Comparison of ENCODE assay signal across 8 cellular contexts in genomic region chr2:131682122-131682944, GRCh38.
DNase-seq lines count a peak whose midpoint lies in the region; ATAC-seq and TF ChIP-seq lines count a peak whose summit lies in the region.

No MANE protein-coding gene starts in this region.

- H3K23ac ChIP-seq in H9 (ENCODE audit: insufficient read length, low read depth, low read length): no peak overlapping the region
- no peak overlapping the region for H3K23ac ChIP-seq in trophoblast cell (ENCODE audit: low read length)

- H2BK15ac ChIP-seq in H9 (ENCODE audit: low read depth, low read length): no peak overlapping the region; the same call in 1 of the 2 replicates

- H3K4me1 ChIP-seq in H9 (ENCODE audit: insufficient read depth, low read length) (no peaks in the 10 kb centered on the region), cardiac muscle cell (ENCODE audit: low read depth) (no peaks in the 10 kb centered on the region), trophoblast cell (ENCODE audit: control insufficient read depth in 1 of 2, insufficient read depth in 2 of 2, low read length in 2 of 2) (peaks cover 5% of the 10 kb centered on the region in 2 experiments), transverse colon (peaks cover 0 to 15% (median 9%) of the 10 kb centered on the region in 4 donors)

- peaks cover 8 to 11% of the 10 kb centered on the region in 2 experiments for H3K4me1 Mint-ChIP-seq in H9
- peaks cover 30% of the 10 kb centered on the region for H3K4me1 Mint-ChIP-seq in activated naive CD8-positive, alpha-beta T cell treated with anti-CD3 and anti-CD28 coated beads, Interleukin-2, amount 10 ng/mL, durations not matched to agents 7 days and 5 days

- H3K4me3 ChIP-seq in MG63 (peak overlapping the region; percentile 63), SK-N-MC (peak overlapping the region; percentile 96), cardiac muscle cell (peak overlapping the region; percentile 56), trophoblast cell (ENCODE audit: low read depth, low read length) (peak overlapping the region; percentile 80), transverse colon (peak overlapping the region; percentile 47 to 70 (median 54))

- no peak overlapping the region for H3K56ac ChIP-seq in H9 (ENCODE audit: insufficient read length, low read depth, low read length)

- H3K27me3 ChIP-seq in H9 (ENCODE audit: insufficient read depth, low read length): no peaks in the 10 kb centered on the region
- H3K27me3 ChIP-seq in MG63: no peaks in the 10 kb centered on the region
- no peaks in the 10 kb centered on the region for H3K27me3 ChIP-seq in cardiac muscle cell
- no peaks in the 10 kb centered on the region for H3K27me3 ChIP-seq in trophoblast cell (ENCODE audit: insufficient read depth, low read length)
- no peaks in the 10 kb centered on the region for H3K27me3 ChIP-seq in transverse colon

- H3K27ac ChIP-seq in H9 (ENCODE audit: insufficient read length, low read depth, low read length): no peak overlapping the region
- H3K27ac ChIP-seq in SK-N-MC: no peak overlapping the region
- H3K27ac ChIP-seq in cardiac muscle cell: no peak overlapping the region
- no peak overlapping the region for H3K27ac ChIP-seq in trophoblast cell (ENCODE audit: low read depth, low read length)
- peak overlapping the region; percentile 80 to 85 (median 84) for H3K27ac ChIP-seq in transverse colon

- H3K4me3 Mint-ChIP-seq in H9: peak overlapping the region; percentile 88 to 94
- peak overlapping the region; percentile 88 for H3K4me3 Mint-ChIP-seq in activated naive CD8-positive, alpha-beta T cell treated with anti-CD3 and anti-CD28 coated beads, Interleukin-2, amount 10 ng/mL, durations not matched to agents 7 days and 5 days

- peak; percentile 69 for DNase-seq in GM04504 (ENCODE audit: low read depth)
- peak; percentile 93 for DNase-seq in H9
- DNase-seq in MG63: peak; percentile 84
- peak; percentile 28 for DNase-seq in SK-N-MC (ENCODE audit: low read depth, low spot score)
- peak; percentile 75 for DNase-seq in activated naive CD8-positive, alpha-beta T cell treated with anti-CD3 and anti-CD28 coated beads, Interleukin-2, amount 10 ng/mL, durations not matched to agents 7 days and 5 days
- DNase-seq in cardiac muscle cell (ENCODE audit: low read depth in 1 of 2, low spot score in 1 of 2): peak; percentile 83 to 86
- peak; percentile 66 to 71 for DNase-seq in trophoblast cell
- peak; percentile 86 for DNase-seq in transverse colon

- H4K12ac ChIP-seq in trophoblast cell (ENCODE audit: low read depth, low read length): peak overlapping the region; percentile 82

- peaks cover 7% of the 10 kb centered on the region for H3K36me3 ChIP-seq in MG63
- peaks cover 10% of the 10 kb centered on the region; the same call in 1 of the 2 replicates for H3K36me3 ChIP-seq in SK-N-MC (ENCODE audit: insufficient read depth, low read length)
- H3K36me3 ChIP-seq in cardiac muscle cell: no peaks in the 10 kb centered on the region
- no peaks in the 10 kb centered on the region for H3K36me3 ChIP-seq in trophoblast cell (ENCODE audit: control insufficient read depth in 1 of 2, insufficient read depth in 2 of 2, low read length in 2 of 2)
- no peaks in the 10 kb centered on the region for H3K36me3 ChIP-seq in transverse colon

- H3K9ac ChIP-seq in H9 (ENCODE audit: extremely low read depth, insufficient read length, low read length) (no peak overlapping the region), SK-N-MC (ENCODE audit: insufficient read length) (peak overlapping the region; percentile 73), trophoblast cell (ENCODE audit: low read length) (peak overlapping the region; percentile 69)

- in situ Hi-C loops in transverse colon (cut with MboI; ENCODE audit: low pct_ligation_motif_present in 1 of 4, low pct_unique_long_range_greater_than_20kb in 1 of 4, low sequenced_read_pairs in 3 of 4): no loop called here

- peaks cover 10% of the 10 kb centered on the region for H3K27me3 Mint-ChIP-seq in H9 (ENCODE audit: low read depth)
- H3K27me3 Mint-ChIP-seq in activated naive CD8-positive, alpha-beta T cell treated with anti-CD3 and anti-CD28 coated beads, Interleukin-2, amount 10 ng/mL, durations not matched to agents 7 days and 5 days: peaks cover 3% of the 10 kb centered on the region

- H2BK20ac ChIP-seq in H9 (ENCODE audit: low read depth, low read length, poor library complexity, severe bottlenecking): no peak overlapping the region

- H2BK120ac ChIP-seq in H9 (ENCODE audit: low read depth, low read length, poor library complexity, severe bottlenecking) (no peak overlapping the region), trophoblast cell (ENCODE audit: insufficient read depth, low read length, poor library complexity) (peak overlapping the region; percentile 86)

- no peak overlapping the region for H3K18ac ChIP-seq in H9 (ENCODE audit: insufficient read length, low read depth, low read length)
- H3K18ac ChIP-seq in trophoblast cell (ENCODE audit: low read length): peak overlapping the region; percentile 69

- peaks cover 9 to 19% (median 11%) of the 10 kb centered on the region in 3 experiments; a peak in 5 of 7 replicates for H3K36me3 Mint-ChIP-seq in H9 (ENCODE audit: insufficient read depth in 1 of 3, low read depth in 3 of 3)
- peaks cover 12% of the 10 kb centered on the region for H3K36me3 Mint-ChIP-seq in activated naive CD8-positive, alpha-beta T cell treated with anti-CD3 and anti-CD28 coated beads, Interleukin-2, amount 10 ng/mL, durations not matched to agents 7 days and 5 days

- H3K79me1 ChIP-seq in H9 (ENCODE audit: insufficient read depth, low read depth, low read length, poor library complexity, severe bottlenecking) (no peaks in the 10 kb centered on the region), trophoblast cell (ENCODE audit: low read length) (peaks cover 6% of the 10 kb centered on the region)

- H2AFZ ChIP-seq in H9 (ENCODE audit: low read length) (no peak overlapping the region), trophoblast cell (ENCODE audit: insufficient read depth, low read length, poor library complexity) (peak overlapping the region; percentile 69)

- peak overlapping the region; percentile 59 for H3K4me2 ChIP-seq in H9 (ENCODE audit: insufficient read depth, insufficient read length, low read length)
- peak overlapping the region; percentile 86 for H3K4me2 ChIP-seq in trophoblast cell (ENCODE audit: low read length)

- no peak for TF ChIP-seq EP300 in transverse colon (IDR thresholded peaks at IDR 0.05; ENCODE audit: low read depth)

- H4K8ac ChIP-seq in H9 (replicated peaks; ENCODE audit: insufficient read length, low read depth, low read length) (no peak overlapping the region), trophoblast cell (ENCODE audit: low read depth, low read length) (peak overlapping the region; percentile 93)

- no peak overlapping the region for H3T11ph ChIP-seq in H9 (ENCODE audit: low read length)

- H3K27ac Mint-ChIP-seq in H9: no peak overlapping the region
- peak overlapping the region; percentile 80 for H3K27ac Mint-ChIP-seq in activated naive CD8-positive, alpha-beta T cell treated with anti-CD3 and anti-CD28 coated beads, Interleukin-2, amount 10 ng/mL, durations not matched to agents 7 days and 5 days

- POLR2A ChIA-PET in activated naive CD8-positive, alpha-beta T cell treated with anti-CD3 and anti-CD28 coated beads, Interleukin-2, amount 10 ng/mL, durations not matched to agents 7 days and 5 days (lab: Charles Lee): interaction anchor here (1.0 to 1.4 kb wide), 4 partner anchors 8 to 190 kb away, joined by 3 to 7 read pairs (median 5); partner anchors contain the start of gene MZT2A

- H4K91ac ChIP-seq in H9 (ENCODE audit: insufficient read length, low read depth, low read length) (no peak overlapping the region), trophoblast cell (ENCODE audit: low read depth, low read length) (peak overlapping the region; percentile 82)

- no peak overlapping the region for H3K4ac ChIP-seq in H9 (ENCODE audit: low read depth, low read length)
- peak overlapping the region; percentile 39 for H3K4ac ChIP-seq in trophoblast cell (ENCODE audit: low read depth, low read length)

- H4K20me1 ChIP-seq in H9 (ENCODE audit: control insufficient read depth, insufficient read depth, insufficient read length): no peaks in the 10 kb centered on the region

- H2BK5ac ChIP-seq in H9 (ENCODE audit: insufficient read length, low read length) (no peak overlapping the region), trophoblast cell (ENCODE audit: low read depth, low read length, poor library complexity) (peak overlapping the region; percentile 70)

- intact Hi-C loops in transverse colon (cut with DNase I; ENCODE audit: low total_unique reads): no loop called here

- H2BK12ac ChIP-seq in H9 (ENCODE audit: insufficient read length, low read depth, low read length) (no peak overlapping the region), trophoblast cell (ENCODE audit: low read length) (peak overlapping the region; percentile 68)

- H3K14ac ChIP-seq in H9 (ENCODE audit: insufficient read depth, low read length) (peak overlapping the region; percentile 67; the same call in 1 of the 2 replicates), trophoblast cell (ENCODE audit: low read length) (peak overlapping the region; percentile 75)

- H2AK5ac ChIP-seq in H9 (ENCODE audit: insufficient read length, low read length) (no peak overlapping the region), trophoblast cell (ENCODE audit: low read length) (no peak overlapping the region)

- H3K9me3 Mint-ChIP-seq in H9: no peaks in the 10 kb centered on the region
- H3K9me3 Mint-ChIP-seq in activated naive CD8-positive, alpha-beta T cell treated with anti-CD3 and anti-CD28 coated beads, Interleukin-2, amount 10 ng/mL, durations not matched to agents 7 days and 5 days: no peaks in the 10 kb centered on the region

- H3K23me2 ChIP-seq in H9 (ENCODE audit: insufficient read length, low read depth, low read length, poor library complexity, severe bottlenecking): no peaks in the 10 kb centered on the region

- no peaks in the 10 kb centered on the region for H3K79me2 ChIP-seq in H9 (ENCODE audit: insufficient read depth, low read length)
- peaks cover 3% of the 10 kb centered on the region for H3K79me2 ChIP-seq in trophoblast cell (ENCODE audit: control insufficient read depth, insufficient read depth, low read length, poor library complexity)

- no peak overlapping the region for H4K5ac ChIP-seq in H9 (ENCODE audit: insufficient read length, low read depth, low read length)

- peak; percentile 100 for ATAC-seq in activated naive CD8-positive, alpha-beta T cell treated with anti-CD3 and anti-CD28 coated beads, Interleukin-2, amount 10 ng/mL, durations not matched to agents 7 days and 5 days (ENCODE audit: low read depth)

- no peaks in the 10 kb centered on the region for H3K9me3 ChIP-seq in H9 (ENCODE audit: control insufficient read depth, low read depth, low read length)
- no peaks in the 10 kb centered on the region for H3K9me3 ChIP-seq in MG63
- H3K9me3 ChIP-seq in SK-N-MC (ENCODE audit: low read depth, low read length): no peaks in the 10 kb centered on the region
- H3K9me3 ChIP-seq in cardiac muscle cell (ENCODE audit: low read depth): no peaks in the 10 kb centered on the region
- no peaks in the 10 kb centered on the region for H3K9me3 ChIP-seq in trophoblast cell (ENCODE audit: insufficient read depth, low read depth, low read length)
- no peaks in the 10 kb centered on the region for H3K9me3 ChIP-seq in transverse colon

- no CpG with 5 or more reads among the region's 51 CpGs for WGBS in H9 (ENCODE audit: extremely low coverage, insufficient read length, low lambda C conversion rate)
- no CpG with 5 or more reads among the region's 51 CpGs for WGBS in trophoblast cell (ENCODE audit: extremely low coverage, insufficient coverage, insufficient read length)
- WGBS in transverse colon (ENCODE audit: low coverage in 1 of 2), 2 donors: 1% methylated on average over 42 of the region's 51 CpGs; no CpG with 5 or more reads in 1 of the 2 donors

- TF ChIP-seq CTCF in H9 (conservative IDR thresholded peaks at IDR 0.05) (peak; percentile 53; the same call in 2 of the 3 replicates), cardiac muscle cell (IDR thresholded peaks at IDR 0.05; ENCODE audit: low read depth, low read length) (peak; percentile 38), transverse colon (IDR thresholded peaks at IDR 0.05) (peak in 1 of 5 experiments; percentile 14)

- peak; percentile 28 for TF ChIP-seq POLR2A in transverse colon (IDR thresholded peaks at IDR 0.05)

Comparison
In these comparisons a context has a peak if more than half of its experiments do, and no peak if none do; other contexts are left out.
1. DNase-seq: peak in every context shown above with its lines; median percentile 93 in H9; 86 in transverse colon; 84 in cardiac muscle cell; 84 in MG63; 75 in activated naive CD8-positive, alpha-beta T cell treated with anti-CD3 and anti-CD28 coated beads, Interleukin-2, amount 10 ng/mL, durations not matched to agents 7 days and 5 days; 69 in GM04504; 68 in trophoblast cell; 28 in SK-N-MC.
2. H3K27ac ChIP-seq: peak in transverse colon (4 of 4); none in H9 (single experiment), SK-N-MC (single experiment), cardiac muscle cell (single experiment) and trophoblast cell (single experiment).
3. Peak in every context shown above with its lines, with median percentiles within 50 percentile points of each other: H3K4me3 ChIP-seq.